In the genomic region with DNA sequence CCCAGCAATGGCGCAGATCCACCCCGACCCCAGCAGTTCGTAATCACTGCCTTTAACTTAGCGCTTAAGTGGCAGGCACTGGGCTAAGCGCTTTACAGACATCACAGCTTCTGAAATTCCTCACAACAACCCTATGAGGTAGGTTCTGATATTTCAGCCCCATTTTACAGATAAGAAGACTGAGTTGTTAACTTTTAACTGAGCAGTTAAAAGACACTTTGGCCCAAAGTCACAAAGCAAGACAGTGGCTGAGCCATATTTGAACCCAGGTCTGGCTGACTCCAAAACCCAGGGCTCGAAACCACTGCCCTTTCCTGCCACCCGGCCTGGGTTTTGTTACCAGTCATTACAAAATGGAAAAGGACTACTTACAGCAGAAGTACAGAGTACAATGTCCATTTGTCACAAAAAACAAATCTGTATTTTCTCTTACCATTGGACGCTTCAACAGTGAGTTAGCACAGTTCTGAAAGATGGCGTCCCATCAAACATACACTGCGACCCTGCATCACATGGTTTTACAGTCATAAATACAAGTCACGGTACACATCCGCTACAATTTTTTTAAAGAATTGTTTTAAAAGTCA, we compare ENCODE assay signal across 11 cellular contexts. TPM values are rescaled to one million over a fixed set of nuclear protein-coding genes. Genes with fewer than 3 reads are reported as not detected.
DNase-seq lines count a peak whose midpoint lies in the region; ATAC-seq and TF ChIP-seq lines count a peak whose summit lies in the region.
"Had no signal": no experiment of that assay in that cellular context is flagged by ENCODE, and none has a peak within 500 bp of the region (broad histone marks: within the 10 kb centered on the region; RNA-seq: fewer than 3 reads in every experiment).

No MANE protein-coding gene starts in this region.

- H3K4me3 Mint-ChIP-seq in activated T-cell treated with anti-CD3 and anti-CD28 coated beads, Interleukin-2, amount 50 U/mL, for 24 hours = peak overlapping the region; percentile 74
- no peak overlapping the region for H3K4me3 Mint-ChIP-seq in T-helper 17 cell

- no peaks in the 10 kb centered on the region for H3K9me3 Mint-ChIP-seq in activated T-cell treated with anti-CD3 and anti-CD28 coated beads, Interleukin-2, amount 50 U/mL, for 24 hours

- H3K36me3 ChIP-seq in smooth muscle cell (ENCODE audit: low read depth) = peaks cover 40% of the 10 kb centered on the region

- H3K27ac Mint-ChIP-seq in activated T-cell treated with anti-CD3 and anti-CD28 coated beads, Interleukin-2, amount 50 U/mL, for 24 hours = peak overlapping the region; percentile 100
- peak overlapping the region; percentile 98 for H3K27ac Mint-ChIP-seq in T-helper 17 cell

- 97% methylated on average over 12 of the region's 12 CpGs for WGBS in smooth muscle cell (ENCODE audit: low lambda C conversion rate)

- no peaks in the 10 kb centered on the region for H3K27me3 Mint-ChIP-seq in activated T-cell treated with anti-CD3 and anti-CD28 coated beads, Interleukin-2, amount 50 U/mL, for 24 hours
- H3K27me3 Mint-ChIP-seq in T-helper 17 cell = no peaks in the 10 kb centered on the region

- H3K9ac ChIP-seq in smooth muscle cell (ENCODE audit: low read depth) = no peak overlapping the region

- H3K4me1 Mint-ChIP-seq in activated T-cell treated with anti-CD3 and anti-CD28 coated beads, Interleukin-2, amount 50 U/mL, for 24 hours (ENCODE audit: low read depth) = peaks cover 90% of the 10 kb centered on the region
- peaks cover 47% of the 10 kb centered on the region for H3K4me1 Mint-ChIP-seq in T-helper 17 cell

- no peak overlapping the region for H2AFZ ChIP-seq in smooth muscle cell (ENCODE audit: low read depth)

- H3K27me3 ChIP-seq in smooth muscle cell (ENCODE audit: low read depth) = no peaks in the 10 kb centered on the region
- H3K27me3 ChIP-seq: heart left ventricle, left lung, vagina had no signal

- TF ChIP-seq CTCF in smooth muscle cell (IDR thresholded peaks at IDR 0.05; ENCODE audit: borderline replicate concordance, insufficient read depth, poor library complexity, severe bottlenecking) = no peak

- H3K9me3 ChIP-seq in T-helper 17 cell (ENCODE audit: control insufficient read depth, low read length, poor library complexity, severe bottlenecking) (no peaks in the 10 kb centered on the region), smooth muscle cell (replicated peaks; ENCODE audit: low read depth) (no peaks in the 10 kb centered on the region)
- H3K9me3 ChIP-seq: heart left ventricle, left lung, vagina had no signal

- DNase-seq in activated T-cell treated with anti-CD3 and anti-CD28 coated beads, Interleukin-2, amount 50 U/mL, for 24 hours = no peak
- no peak for DNase-seq in activated T-cell treated with anti-CD3 and anti-CD28 coated beads, Interleukin-2, amount 50 U/mL, for 48 hours
- DNase-seq in T-helper 17 cell (no peak), erythroblast (lab: John Stamatoyannopoulos, UW) (no peak), smooth muscle cell (lab: John Stamatoyannopoulos, UW; ENCODE audit: unreplicated experiment) (no peak), NCI-H2107 (lab: John Stamatoyannopoulos, UW) (no peak), HT-29 (ENCODE audit: low spot score) (no peak), GF-D8 (lab: John Stamatoyannopoulos, UW) (no peak)
- DNase-seq: heart left ventricle, left lung had no signal

- peaks cover 63% of the 10 kb centered on the region for H3K79me2 ChIP-seq in smooth muscle cell (ENCODE audit: low read depth)

- H3K4me2 ChIP-seq in smooth muscle cell = no peak overlapping the region

- peak; percentile 27 for TF ChIP-seq POLR2A in erythroblast (IDR thresholded peaks at IDR 0.05; ENCODE audit: low read length)

- no peak for ATAC-seq in T-helper 17 cell
- ATAC-seq: heart left ventricle, left lung had no signal

- H3F3A ChIP-seq in smooth muscle cell (ENCODE audit: low read depth) = peaks cover 59% of the 10 kb centered on the region

- H3K36me3 Mint-ChIP-seq in activated T-cell treated with anti-CD3 and anti-CD28 coated beads, Interleukin-2, amount 50 U/mL, for 24 hours (ENCODE audit: low read depth) = peaks cover 100% of the 10 kb centered on the region
- H3K36me3 Mint-ChIP-seq in T-helper 17 cell (ENCODE audit: low read depth) = peaks cover 12% of the 10 kb centered on the region

- H3K4me3 ChIP-seq in smooth muscle cell = no peak overlapping the region
- H3K4me3 ChIP-seq: heart left ventricle, left lung, vagina had no signal

- H4K20me1 ChIP-seq in smooth muscle cell (ENCODE audit: low read depth) = peaks cover 93% of the 10 kb centered on the region

- no peaks in the 10 kb centered on the region for H3K4me1 ChIP-seq in smooth muscle cell (ENCODE audit: low read depth)

- H3K27ac ChIP-seq in smooth muscle cell (ENCODE audit: low read depth) = peak overlapping the region; percentile 23
- H3K27ac ChIP-seq: left lung had no signal

RNA-seq across cellular contexts. Expression of gene HNRNPL, which starts 8.5 kb away (rescaled TPM):
- total RNA-seq in T-helper 17 cell = 100 to 1,000 TPM; 477 to 480 TPM
- total RNA-seq in smooth muscle cell = 170 and 174 TPM in 2 replicates
- polyA plus RNA-seq in smooth muscle cell = 158 and 173 TPM in 2 replicates
- total RNA-seq in HT-29 (2014; rRNA removed; shearing (Covaris generic)) = 389 and 434 TPM in 2 replicates

RNA-seq across cellular contexts. Expression of gene ECH1, which starts 9.7 kb away (rescaled TPM):
- total RNA-seq in T-helper 17 cell (10 to 100 TPM; 75.5 to 95.8 TPM), smooth muscle cell (41.4 and 47.6 TPM in 2 replicates)
- polyA plus RNA-seq in smooth muscle cell = 142 and 154 TPM in 2 replicates
- total RNA-seq in HT-29 (2014; rRNA removed; shearing (Covaris generic)) = 252 and 285 TPM in 2 replicates

RNA-seq across cellular contexts. Expression of gene LGALS4, which starts 28.5 kb away (rescaled TPM):
- total RNA-seq in T-helper 17 cell (1 to 10 TPM; 1.7 to 2.4 TPM), smooth muscle cell (not detected in 2 replicates)
- 1.3 and 2.4 TPM in 2 replicates for polyA plus RNA-seq in smooth muscle cell
- 959 and 1,005 TPM in 2 replicates for total RNA-seq in HT-29 (2014; rRNA removed; shearing (Covaris generic))
- total RNA-seq: vagina had no signal

RNA-seq across cellular contexts. Expression of gene RINL, which starts 36.8 kb away (rescaled TPM):
- 10 to 100 TPM; 46.0 to 50.6 TPM for total RNA-seq in T-helper 17 cell
- total RNA-seq in smooth muscle cell = 2.4 and 3.0 TPM in 2 replicates
- polyA plus RNA-seq in smooth muscle cell = 2.0 and 4.8 TPM in 2 replicates
- 8.6 and 13.1 TPM in 2 replicates for total RNA-seq in HT-29 (2014; rRNA removed; shearing (Covaris generic))

RNA-seq across cellular contexts. Expression of gene LGALS7B, which starts 52.3 kb away (rescaled TPM):
- total RNA-seq in T-helper 17 cell = not detected
- total RNA-seq in smooth muscle cell = 3.0 TPM in 1 of 2 replicates, not detected in the other
- 0.56 TPM in 1 of 2 replicates, not detected in the other for polyA plus RNA-seq in smooth muscle cell
- 6.0 TPM in 1 of 2 replicates, not detected in the other for total RNA-seq in HT-29 (2014; rRNA removed; shearing (Covaris generic))
- total RNA-seq: heart left ventricle, left lung had no signal
- polyA plus RNA-seq: heart left ventricle had no signal

Comparison
In these comparisons a context has a peak if more than half of its experiments do, and no peak if none do; other contexts are left out.
1. RNA of gene LGALS4, which starts 28.5 kb away (total RNA-seq): 959 to 1,005 TPM in HT-29; 1.7 to 2.4 TPM in T-helper 17 cell and not detected in smooth muscle cell; every median in the first group is over 100 times any median in the second.